In the genomic region with DNA sequence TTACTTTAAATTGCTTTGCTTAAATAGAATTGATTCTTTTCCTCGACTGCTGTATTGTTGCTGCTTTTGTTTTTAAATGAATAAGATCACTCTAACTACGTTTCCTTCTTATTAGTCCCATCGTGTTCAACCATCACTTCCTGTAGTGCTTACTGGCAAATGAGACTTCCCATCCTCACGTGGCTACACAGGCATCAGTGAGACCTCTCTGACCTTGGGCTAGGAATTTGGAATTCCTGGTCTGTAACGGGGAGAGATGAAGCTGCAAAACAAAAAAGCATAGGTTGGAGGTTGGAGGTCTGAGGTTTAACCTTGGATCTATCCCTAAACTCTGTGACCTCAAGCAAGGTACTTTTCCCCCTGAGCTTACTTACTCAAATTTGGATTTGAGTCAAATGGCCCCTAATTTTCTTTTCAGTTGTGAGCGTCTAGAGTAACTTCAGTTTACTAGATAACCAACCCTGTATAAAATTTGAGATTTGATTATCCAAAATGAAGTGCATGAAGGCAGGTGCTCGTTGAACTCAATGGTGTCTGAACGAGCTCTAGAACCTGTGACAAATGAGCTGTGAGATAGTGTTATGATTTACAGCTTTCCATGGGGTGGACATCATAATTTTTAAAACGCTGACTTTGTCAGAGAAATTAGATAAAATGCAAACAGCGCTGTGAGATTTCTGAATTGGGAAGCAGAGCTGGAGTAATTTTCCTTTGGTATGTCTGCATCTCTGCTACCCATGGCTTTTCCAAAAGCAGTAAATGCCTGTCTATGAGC, we compare ENCODE assay signal across 16 cellular contexts.
DNase-seq lines count a peak whose midpoint lies in the region; ATAC-seq and TF ChIP-seq lines count a peak whose summit lies in the region.
"Had no signal": no experiment of that assay in that cellular context is flagged by ENCODE, and none has a peak within 500 bp of the region (broad histone marks: within the 10 kb centered on the region; RNA-seq: fewer than 3 reads in every experiment).

No MANE protein-coding gene starts in this region.

- peak overlapping the region; percentile 15 for H2BK12ac ChIP-seq in trophoblast cell (ENCODE audit: low read length)

- TF ChIP-seq CTCF in cardiac muscle cell (IDR thresholded peaks at IDR 0.05; ENCODE audit: low read depth, low read length) (no peak), esophagus muscularis mucosa (IDR thresholded peaks at IDR 0.05) (no peak)

- no peak for TF ChIP-seq POLR2A in esophagus muscularis mucosa (IDR thresholded peaks at IDR 0.05; ENCODE audit: low read depth)

- H4K12ac ChIP-seq in trophoblast cell (ENCODE audit: low read depth, low read length), result no peak overlapping the region

- H3K79me1 ChIP-seq in trophoblast cell (ENCODE audit: low read length), result peaks cover 3% of the 10 kb centered on the region

- no peak overlapping the region for H4K91ac ChIP-seq in trophoblast cell (ENCODE audit: low read depth, low read length)

- H3K27me3 ChIP-seq in cardiac muscle cell, result no peaks in the 10 kb centered on the region
- no peaks in the 10 kb centered on the region for H3K27me3 ChIP-seq in esophagus muscularis mucosa
- no peaks in the 10 kb centered on the region for H3K27me3 ChIP-seq in trophoblast cell (ENCODE audit: insufficient read depth, low read length)

- no peaks in the 10 kb centered on the region for H3K9me3 ChIP-seq in cardiac muscle cell (ENCODE audit: low read depth)
- H3K9me3 ChIP-seq in esophagus muscularis mucosa, result no peaks in the 10 kb centered on the region
- no peaks in the 10 kb centered on the region for H3K9me3 ChIP-seq in trophoblast cell (ENCODE audit: insufficient read depth, low read depth, low read length)

- H3K27ac ChIP-seq in cardiac muscle cell (peak overlapping the region; percentile 93), esophagus muscularis mucosa (replicated peaks in 1 of 4) (peak overlapping the region in 3 of 4 donors; percentile 34 to 66 (median 43)), trophoblast cell (ENCODE audit: low read depth, low read length) (no peak overlapping the region)
- H3K27ac ChIP-seq: C4-2B, GM23248 had no signal

- no peak overlapping the region for H2AFZ ChIP-seq in trophoblast cell (ENCODE audit: insufficient read depth, low read length, poor library complexity)
- H2AFZ ChIP-seq: GM23248 had no signal

- no peak for ATAC-seq in Right ventricle myocardium superior (ENCODE audit: poor library complexity)

- no peak overlapping the region for H2BK120ac ChIP-seq in trophoblast cell (ENCODE audit: insufficient read depth, low read length, poor library complexity)

- H3K23ac ChIP-seq in trophoblast cell (ENCODE audit: low read length), result no peak overlapping the region

- 46% methylated on average over 10 of the region's 10 CpGs for WGBS in esophagus muscularis mucosa
- WGBS in trophoblast cell (ENCODE audit: extremely low coverage, insufficient coverage, insufficient read length), result no CpG with 5 or more reads among the region's 10 CpGs

- no peak overlapping the region for H2AK5ac ChIP-seq in trophoblast cell (ENCODE audit: low read length)

- intact Hi-C loops in Right ventricle myocardium superior (cut with DNase I), result no loop called here
- intact Hi-C loops in esophagus muscularis mucosa (cut with DNase I), result no loop called here

- no peak overlapping the region for H3K14ac ChIP-seq in trophoblast cell (ENCODE audit: low read length)

- H3K4me3 ChIP-seq in cardiac muscle cell (no peak overlapping the region), esophagus muscularis mucosa (no peak overlapping the region), trophoblast cell (ENCODE audit: low read depth, low read length) (no peak overlapping the region)
- H3K4me3 ChIP-seq: GM23248 had no signal

- no peaks in the 10 kb centered on the region for H3K36me3 ChIP-seq in cardiac muscle cell
- peaks cover 0 to 3% (median 0%) of the 10 kb centered on the region in 4 donors for H3K36me3 ChIP-seq in esophagus muscularis mucosa
- H3K36me3 ChIP-seq in trophoblast cell (ENCODE audit: control insufficient read depth in 1 of 2, insufficient read depth in 2 of 2, low read length in 2 of 2), result no peaks in the 10 kb centered on the region

- H3K79me2 ChIP-seq in trophoblast cell (ENCODE audit: control insufficient read depth, insufficient read depth, low read length, poor library complexity), result no peaks in the 10 kb centered on the region

- no peak for TF ChIP-seq EP300 in esophagus muscularis mucosa (IDR thresholded peaks at IDR 0.05)

- H3K9ac ChIP-seq in trophoblast cell (ENCODE audit: low read length), result no peak overlapping the region
- H3K9ac ChIP-seq: GM23248 had no signal

- H3K4me1 ChIP-seq in cardiac muscle cell (ENCODE audit: low read depth) (peaks cover 87% of the 10 kb centered on the region), esophagus muscularis mucosa (peaks cover 25 to 63% (median 57%) of the 10 kb centered on the region in 4 donors), trophoblast cell (ENCODE audit: control insufficient read depth in 1 of 2, insufficient read depth in 2 of 2, low read length in 2 of 2) (peaks cover 0 to 8% of the 10 kb centered on the region in 2 experiments)

- DNase-seq in DMS53 (lab: John Stamatoyannopoulos, UW) (peak; percentile 22), DMS53 treated with DMSO at 0.1 percent for 48 hours (lab: John Stamatoyannopoulos, UW; ENCODE audit: unreplicated experiment) (no peak), cardiac muscle cell (ENCODE audit: low read depth in 1 of 2, low spot score in 1 of 2) (no peak), Right ventricle myocardium superior (no peak), esophagus muscularis mucosa (ENCODE audit: extremely low spot score) (no peak), trophoblast cell (no peak), NCI-H2081 treated with DMSO at 0.1 percent for 48 hours (lab: John Stamatoyannopoulos, UW) (no peak), NCI-H524 treated with DMSO at 0.1 percent for 48 hours (lab: John Stamatoyannopoulos, UW) (no peak)
- DNase-seq: 8988T, COR-L47, DND-41, GDM1, GM23248, NCI-H1048, NCI-H2107 had no signal

- H3K18ac ChIP-seq in trophoblast cell (ENCODE audit: low read length), result no peak overlapping the region

- H4K8ac ChIP-seq in trophoblast cell (ENCODE audit: low read depth, low read length), result no peak overlapping the region

- H3K4me2 ChIP-seq in trophoblast cell (ENCODE audit: low read length), result no peak overlapping the region

- H2BK5ac ChIP-seq in trophoblast cell (ENCODE audit: low read depth, low read length, poor library complexity), result no peak overlapping the region

- no peak overlapping the region for H3K4ac ChIP-seq in trophoblast cell (ENCODE audit: low read depth, low read length)
